ENCODE assay signal across 8 cellular contexts in genomic region chr10:97648557-97649404, GRCh38. TPM values are rescaled to one million over a fixed set of nuclear protein-coding genes. Genes with fewer than 3 reads are reported as not detected.
A peak's percentile ranks its signal among the peaks of the same experiment; 100 is the strongest.
DNase-seq lines count a peak whose midpoint lies in the region; ATAC-seq and TF ChIP-seq lines count a peak whose summit lies in the region.

No MANE protein-coding gene starts in this region.

- in situ Hi-C loops in gastrocnemius medialis (cut with MboI; ENCODE audit: low sequenced_read_pairs in 4 of 4) = no loop called here

- peak; percentile 85 for DNase-seq in GM03348 (ENCODE audit: low spot score)
- peak; percentile 54 for DNase-seq in LoVo (ENCODE audit: low spot score)
- peak; percentile 9 for DNase-seq in activated T-helper 9 cell treated with anti-CD3 and anti-CD28 coated beads, Interleukin-2, amount 50 U/mL, for 16 hours (ENCODE audit: low read depth)
- DNase-seq in gastrocnemius medialis = peak; percentile 6 to 22
- DNase-seq in testis = no peak
- no peak for DNase-seq in NCI-H82 (lab: John Stamatoyannopoulos, UW)

- WGBS in gastroesophageal sphincter (ENCODE audit: low coverage in 1 of 2), 2 donors = 45 to 66% methylated on average over 2 of the region's 5 CpGs
- WGBS in testis, 2 donors = 78 to 79% methylated on average over 5 of the region's 5 CpGs

- H3K4me3 ChIP-seq in gastroesophageal sphincter (no peak overlapping the region), gastrocnemius medialis (no peak overlapping the region), testis (no peak overlapping the region)

- intact Hi-C loops in gastrocnemius medialis (cut with DNase I; ENCODE audit: low total_unique reads) = no loop called here
- intact Hi-C loops in testis (cut with DNase I; ENCODE audit: low total_unique reads) = no loop called here

- peaks cover 0 to 30% (median 0%) of the 10 kb centered on the region in 3 donors for H3K4me1 ChIP-seq in gastroesophageal sphincter
- peaks cover 0 to 15% of the 10 kb centered on the region in 2 donors for H3K4me1 ChIP-seq in gastrocnemius medialis
- no peaks in the 10 kb centered on the region for H3K4me1 ChIP-seq in testis

- no peak for TF ChIP-seq EP300 in gastroesophageal sphincter (IDR thresholded peaks at IDR 0.05)

- ATAC-seq in GM21737 (IDR thresholded peaks at IDR 0.05; ENCODE audit: unreplicated experiment) (peak; percentile 74), gastroesophageal sphincter (peak; percentile 82), gastrocnemius medialis (peak; percentile 72 to 75)

- TF ChIP-seq CTCF in gastroesophageal sphincter (IDR thresholded peaks at IDR 0.05) (no peak), gastrocnemius medialis (IDR thresholded peaks at IDR 0.05 in 4 of 5, conservative IDR thresholded peaks at IDR 0.05 in 1 of 5) (no peak), testis (IDR thresholded peaks at IDR 0.05) (no peak)

- H3K9me3 ChIP-seq in gastroesophageal sphincter (no peaks in the 10 kb centered on the region), gastrocnemius medialis (no peaks in the 10 kb centered on the region), testis (no peaks in the 10 kb centered on the region)

- H3K27ac ChIP-seq in gastroesophageal sphincter = peak overlapping the region in 3 of 4 donors; percentile 3 to 50 (median 30)
- peak overlapping the region in 3 of 4 donors; percentile 23 to 49 (median 32) for H3K27ac ChIP-seq in gastrocnemius medialis
- peak overlapping the region in 1 of 2 donors; percentile 56 for H3K27ac ChIP-seq in testis

- H3K36me3 ChIP-seq in gastroesophageal sphincter (peaks cover 0 to 65% of the 10 kb centered on the region in 2 donors), gastrocnemius medialis (peaks cover 0 to 43% of the 10 kb centered on the region in 2 donors), testis (ENCODE audit: low read depth, missing control alignments) (no peaks in the 10 kb centered on the region)

- TF ChIP-seq POLR2A in gastroesophageal sphincter (IDR thresholded peaks at IDR 0.05) = peak in 1 of 2 donors; percentile 15
- TF ChIP-seq POLR2A in gastrocnemius medialis (IDR thresholded peaks at IDR 0.05) = peak in 1 of 2 donors; percentile 16
- TF ChIP-seq POLR2A in testis (IDR thresholded peaks at IDR 0.05) = no peak

- H3K27me3 ChIP-seq in gastroesophageal sphincter (no peaks in the 10 kb centered on the region), gastrocnemius medialis (no peaks in the 10 kb centered on the region), testis (no peaks in the 10 kb centered on the region)

RNA-seq across cellular contexts. Expression of gene PI4K2A, which starts 8.3 kb away (rescaled TPM):
- total RNA-seq in gastroesophageal sphincter (10 to 100 TPM; 14.8 to 25.8 (median 22.7) TPM), gastrocnemius medialis (10 to 100 TPM; 16.1 to 18.5 (median 17.9) TPM), testis (10 to 100 TPM; 27.4 to 31.0 TPM)
- polyA plus RNA-seq in testis (ENCODE audit: insufficient read depth, low read depth, low replicate concordance) = 24.2 TPM

RNA-seq across cellular contexts. Expression of gene MORN4, which starts 15.5 kb away (rescaled TPM):
- total RNA-seq in gastroesophageal sphincter (10 to 100 TPM in 1 of 4 donors, 1 to 10 TPM in 3; 1.2 to 10.3 (median 2.9) TPM), gastrocnemius medialis (1 to 10 TPM in 3 of 4 donors, under 1 TPM in 1; 0.51 to 8.7 (median 2.1) TPM), testis (1 to 10 TPM; 7.1 to 7.5 TPM)
- 23.3 TPM for polyA plus RNA-seq in testis (ENCODE audit: insufficient read depth, low read depth, low replicate concordance)

RNA-seq across cellular contexts. Expression of gene AVPI1, which starts 38.3 kb away (rescaled TPM):
- total RNA-seq in gastroesophageal sphincter (100 to 1,000 TPM in 1 of 4 donors, 10 to 100 TPM in 3; 34.2 to 136 (median 45.4) TPM), gastrocnemius medialis (10 to 100 TPM in 1 of 4 donors, 1 to 10 TPM in 3; 1.4 to 14.1 (median 3.0) TPM), testis (10 to 100 TPM; 23.0 to 28.3 TPM)
- polyA plus RNA-seq in testis (ENCODE audit: insufficient read depth, low read depth, low replicate concordance) = 26.4 TPM

RNA-seq across cellular contexts. Expression of gene C10orf62, which starts 59.3 kb away (rescaled TPM):
- total RNA-seq in gastroesophageal sphincter (not detected), gastrocnemius medialis (under 1 TPM in 2 of 4 donors, not detected in 2; 0.41 to 0.55 TPM), testis (100 to 1,000 TPM; 108 to 373 TPM)
- 304 TPM for polyA plus RNA-seq in testis (ENCODE audit: insufficient read depth, low read depth, low replicate concordance)

Comparison
In these comparisons a context has a peak if more than half of its experiments do, and no peak if none do; other contexts are left out.
1. DNase-seq: peak in GM03348 (single experiment), LoVo (single experiment), activated T-helper 9 cell treated with anti-CD3 and anti-CD28 coated beads, Interleukin-2, amount 50 U/mL, for 16 hours (single experiment) and gastrocnemius medialis (2 of 2); none in testis (single experiment) and NCI-H82 (single experiment).
2. Peak in every context shown above with its lines, with median percentiles within 50 percentile points of each other: ATAC-seq.